8 cellular contexts compared by ENCODE assay signal in genomic region chr14:31934767-31935266, GRCh38.
DNase-seq lines count a peak whose midpoint lies in the region; ATAC-seq, FAIRE-seq and TF ChIP-seq lines count a peak whose summit lies in the region.

No MANE protein-coding gene starts in this region.

- peak; percentile 83 for TF ChIP-seq CTCF in D721Med (IDR thresholded peaks at IDR 0.05; ENCODE audit: insufficient read depth, missing control alignments)
- TF ChIP-seq CTCF in glutamatergic neuron (IDR thresholded peaks at IDR 0.05; ENCODE audit: partially characterized antibody, unreplicated experiment) = no peak
- TF ChIP-seq CTCF in omental fat pad (IDR thresholded peaks at IDR 0.05) = no peak

- peaks cover 2% of the 10 kb centered on the region for H3K9me3 Mint-ChIP-seq in glutamatergic neuron (ENCODE audit: unreplicated experiment)

- peaks cover 32% of the 10 kb centered on the region for H3K4me1 Mint-ChIP-seq in glutamatergic neuron (ENCODE audit: low read depth, unreplicated experiment)

- no peak overlapping the region for H3K4me3 Mint-ChIP-seq in glutamatergic neuron (ENCODE audit: unreplicated experiment)

- H3K36me3 Mint-ChIP-seq in glutamatergic neuron (ENCODE audit: unreplicated experiment) = no peaks in the 10 kb centered on the region

- intact Hi-C loops in sciatic nerve (cut with DNase I) = loop anchor here (5.0 to 10.0 kb wide), 2 partner anchors 310 to 777 kb away; no protein-coding TSS in a partner anchor

- peak; percentile 56 for FAIRE-seq in D721Med (lab: Jason Lieb, UNC)

- in situ Hi-C loops in SK-MEL-5 (cut with HindIII; ENCODE audit: low pct_unique_long_range_greater_than_20kb, low sequenced_read_pairs) = no loop called here

- DNase-seq in D721Med (ENCODE audit: insufficient read length, low spot score) (no peak), M059J (ENCODE audit: low read depth) (peak; percentile 73), SK-MEL-5 (ENCODE audit: low read depth, low spot score) (peak; percentile 88), glutamatergic neuron (peak; percentile 55), sciatic nerve (ENCODE audit: low spot score) (no peak), omental fat pad (ENCODE audit: low spot score) (no peak)

- peak overlapping the region; percentile 91 for H3K27ac Mint-ChIP-seq in glutamatergic neuron (ENCODE audit: unreplicated experiment)

- ATAC-seq in sciatic nerve = peak; percentile 91
- ATAC-seq in omental fat pad (ENCODE audit: low FRiP score) = no peak
- no peak for ATAC-seq in HG02623 (IDR thresholded peaks at IDR 0.05; ENCODE audit: unreplicated experiment)
- no peak for ATAC-seq in GM18873 (IDR thresholded peaks at IDR 0.05; ENCODE audit: low FRiP score, unreplicated experiment)

- H3K27me3 Mint-ChIP-seq in glutamatergic neuron (ENCODE audit: unreplicated experiment) = peaks cover 2% of the 10 kb centered on the region

Comparison
In these comparisons a context has a peak if more than half of its experiments do, and no peak if none do; other contexts are left out.
1. DNase-seq: peak in M059J (single experiment), SK-MEL-5 (single experiment) and glutamatergic neuron (single experiment); none in D721Med (single experiment), sciatic nerve (single experiment) and omental fat pad (single experiment).